ENCODE assay signal across 8 cellular contexts in genomic region chr15:74869726-74870407, GRCh38. TPM values are rescaled to one million over a fixed set of nuclear protein-coding genes. Genes with fewer than 3 reads are reported as not detected.
DNase-seq lines count a peak whose midpoint lies in the region; ATAC-seq and TF ChIP-seq lines count a peak whose summit lies in the region.

No MANE protein-coding gene starts in this region.

- no peaks in the 10 kb centered on the region for H3K27me3 Mint-ChIP-seq in activated naive CD8-positive, alpha-beta T cell treated with anti-CD3 and anti-CD28 coated beads, Interleukin-2, amount 10 ng/mL, durations not matched to agents 7 days and 5 days
- no peaks in the 10 kb centered on the region for H3K27me3 Mint-ChIP-seq in stimulated activated naive CD8-positive, alpha-beta T cell treated with anti-CD3 and anti-CD28 coated beads, Interleukin-15, Interleukin-2, amounts not matched to agents 100 ng/mL and 50 ng/mL, for 24 hours

- DNase-seq in CMK (ENCODE audit: low read depth), result peak; percentile 95
- no peak for DNase-seq in activated naive CD8-positive, alpha-beta T cell treated with anti-CD3 and anti-CD28 coated beads, Interleukin-2, amount 10 ng/mL, durations not matched to agents 7 days and 5 days
- DNase-seq in hypothalamus (lab: John Stamatoyannopoulos, UW), result peak in 31 of 51 donors; percentile 3 to 53 (median 24)
- no peak for DNase-seq in omental fat pad (ENCODE audit: low spot score)

- peaks cover 9% of the 10 kb centered on the region for H3K9me3 ChIP-seq in KOPT-K1 (ENCODE audit: insufficient read depth, low read length, poor library complexity, severe bottlenecking)

- POLR2A ChIA-PET in activated naive CD8-positive, alpha-beta T cell treated with anti-CD3 and anti-CD28 coated beads, Interleukin-2, amount 10 ng/mL, durations not matched to agents 7 days and 5 days (lab: Charles Lee), result interaction anchor here (0.6 to 2.0 kb wide), 16 partner anchors 12 to 875 kb away, joined by 3 to 15 read pairs (median 4); partner anchors contain the start of genes COX5A, FAM219B, MPI and PML

- no peaks in the 10 kb centered on the region for H3K9me3 Mint-ChIP-seq in activated naive CD8-positive, alpha-beta T cell treated with anti-CD3 and anti-CD28 coated beads, Interleukin-2, amount 10 ng/mL, durations not matched to agents 7 days and 5 days
- no peaks in the 10 kb centered on the region for H3K9me3 Mint-ChIP-seq in stimulated activated naive CD8-positive, alpha-beta T cell treated with anti-CD3 and anti-CD28 coated beads, Interleukin-15, Interleukin-2, amounts not matched to agents 100 ng/mL and 50 ng/mL, for 24 hours

- TF ChIP-seq CTCF in omental fat pad (IDR thresholded peaks at IDR 0.05), result no peak

- peak overlapping the region; percentile 95 for H3K4me3 Mint-ChIP-seq in activated naive CD8-positive, alpha-beta T cell treated with anti-CD3 and anti-CD28 coated beads, Interleukin-2, amount 10 ng/mL, durations not matched to agents 7 days and 5 days
- H3K4me3 Mint-ChIP-seq in stimulated activated naive CD8-positive, alpha-beta T cell treated with anti-CD3 and anti-CD28 coated beads, Interleukin-15, Interleukin-2, amounts not matched to agents 100 ng/mL and 50 ng/mL, for 24 hours, result peak overlapping the region; percentile 71

- H3K36me3 Mint-ChIP-seq in activated naive CD8-positive, alpha-beta T cell treated with anti-CD3 and anti-CD28 coated beads, Interleukin-2, amount 10 ng/mL, durations not matched to agents 7 days and 5 days, result peaks cover 40% of the 10 kb centered on the region
- H3K36me3 Mint-ChIP-seq in stimulated activated naive CD8-positive, alpha-beta T cell treated with anti-CD3 and anti-CD28 coated beads, Interleukin-15, Interleukin-2, amounts not matched to agents 100 ng/mL and 50 ng/mL, for 24 hours (ENCODE audit: low read depth), result peaks cover 31% of the 10 kb centered on the region

- peaks cover 31% of the 10 kb centered on the region; the same call in 1 of the 2 replicates for H3K36me3 ChIP-seq in KOPT-K1 (ENCODE audit: insufficient read depth, low read length)

- H3K4me1 Mint-ChIP-seq in activated naive CD8-positive, alpha-beta T cell treated with anti-CD3 and anti-CD28 coated beads, Interleukin-2, amount 10 ng/mL, durations not matched to agents 7 days and 5 days, result peaks cover 57% of the 10 kb centered on the region
- peaks cover 87% of the 10 kb centered on the region for H3K4me1 Mint-ChIP-seq in stimulated activated naive CD8-positive, alpha-beta T cell treated with anti-CD3 and anti-CD28 coated beads, Interleukin-15, Interleukin-2, amounts not matched to agents 100 ng/mL and 50 ng/mL, for 24 hours (ENCODE audit: low read depth)

- H3K27ac Mint-ChIP-seq in activated naive CD8-positive, alpha-beta T cell treated with anti-CD3 and anti-CD28 coated beads, Interleukin-2, amount 10 ng/mL, durations not matched to agents 7 days and 5 days, result peak overlapping the region; percentile 87
- peak overlapping the region; percentile 82 for H3K27ac Mint-ChIP-seq in stimulated activated naive CD8-positive, alpha-beta T cell treated with anti-CD3 and anti-CD28 coated beads, Interleukin-15, Interleukin-2, amounts not matched to agents 100 ng/mL and 50 ng/mL, for 24 hours

- peak overlapping the region; percentile 5 for H3K27ac ChIP-seq in KOPT-K1 (ENCODE audit: low read depth, low read length, poor library complexity, severe bottlenecking)

- ATAC-seq in GM19452 (IDR thresholded peaks at IDR 0.05; ENCODE audit: unreplicated experiment) (peak; percentile 55), HG03378 (IDR thresholded peaks at IDR 0.05; ENCODE audit: unreplicated experiment) (no peak), omental fat pad (ENCODE audit: low FRiP score) (no peak)
- ATAC-seq in activated naive CD8-positive, alpha-beta T cell treated with anti-CD3 and anti-CD28 coated beads, Interleukin-2, amount 10 ng/mL, durations not matched to agents 7 days and 5 days (ENCODE audit: low read depth), result peak; percentile 30

RNA-seq across cellular contexts. Expression of gene SCAMP2, which starts 3.3 kb away (rescaled TPM):
- 100 to 1,000 TPM; 100 to 103 TPM for total RNA-seq in activated naive CD8-positive, alpha-beta T cell treated with anti-CD3 and anti-CD28 coated beads, Interleukin-2, amount 10 ng/mL, durations not matched to agents 7 days and 5 days
- 10 to 100 TPM; 55.5 to 99.4 (median 63.7) TPM for total RNA-seq in omental fat pad

RNA-seq across cellular contexts. Expression of gene MPI, which starts 20.0 kb away (rescaled TPM):
- total RNA-seq in activated naive CD8-positive, alpha-beta T cell treated with anti-CD3 and anti-CD28 coated beads, Interleukin-2, amount 10 ng/mL, durations not matched to agents 7 days and 5 days, result 10 to 100 TPM; 68.7 to 72.9 TPM
- 10 to 100 TPM; 35.9 to 52.2 (median 44.7) TPM for total RNA-seq in omental fat pad

RNA-seq across cellular contexts. Expression of gene ULK3, which starts 26.9 kb away (rescaled TPM):
- 10 to 100 TPM; 59.9 to 60.4 TPM for total RNA-seq in activated naive CD8-positive, alpha-beta T cell treated with anti-CD3 and anti-CD28 coated beads, Interleukin-2, amount 10 ng/mL, durations not matched to agents 7 days and 5 days
- 10 to 100 TPM; 23.2 to 52.6 (median 41.4) TPM for total RNA-seq in omental fat pad

RNA-seq across cellular contexts. Expression of gene FAM219B, which starts 36.8 kb away (rescaled TPM):
- 100 to 1,000 TPM in 1 of 2 experiments, 10 to 100 TPM in 1; 90.3 to 113 TPM for total RNA-seq in activated naive CD8-positive, alpha-beta T cell treated with anti-CD3 and anti-CD28 coated beads, Interleukin-2, amount 10 ng/mL, durations not matched to agents 7 days and 5 days
- total RNA-seq in omental fat pad, result 10 to 100 TPM; 45.0 to 89.9 (median 59.8) TPM

RNA-seq across cellular contexts. Expression of gene CPLX3, which starts 43.4 kb away (rescaled TPM):
- total RNA-seq in activated naive CD8-positive, alpha-beta T cell treated with anti-CD3 and anti-CD28 coated beads, Interleukin-2, amount 10 ng/mL, durations not matched to agents 7 days and 5 days, result under 1 TPM; 0.17 to 0.28 TPM
- total RNA-seq in omental fat pad, result not detected

Comparison
In these comparisons a context has a peak if more than half of its experiments do, and no peak if none do; other contexts are left out.
1. DNase-seq: peak in CMK (single experiment) and hypothalamus (31 of 51); none in activated naive CD8-positive, alpha-beta T cell treated with anti-CD3 and anti-CD28 coated beads, Interleukin-2, amount 10 ng/mL, durations not matched to agents 7 days and 5 days (single experiment) and omental fat pad (single experiment).
2. ATAC-seq: peak in GM19452 (single experiment) and activated naive CD8-positive, alpha-beta T cell treated with anti-CD3 and anti-CD28 coated beads, Interleukin-2, amount 10 ng/mL, durations not matched to agents 7 days and 5 days (single experiment); none in HG03378 (single experiment) and omental fat pad (single experiment).